12 cellular contexts compared by ENCODE assay signal in the genomic region with DNA sequence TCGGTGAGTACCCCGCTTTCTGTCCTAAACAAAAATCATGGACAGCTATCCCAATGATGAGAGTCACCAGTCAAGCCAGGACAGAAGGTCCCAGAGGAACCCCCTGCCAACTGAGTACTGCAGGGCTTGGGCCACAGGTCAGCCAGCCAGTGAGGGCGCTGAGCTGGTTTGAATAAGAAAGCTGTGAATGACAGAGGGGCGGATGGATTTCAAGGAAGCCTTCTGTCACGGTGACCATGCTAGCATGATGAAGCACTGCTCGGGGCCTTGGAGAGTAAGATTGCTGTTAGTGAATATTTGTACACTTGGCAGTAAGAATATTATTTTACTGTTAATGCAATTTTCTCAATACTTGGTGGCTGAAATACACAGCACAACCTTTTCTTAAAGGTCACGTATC.
"Had no signal": no experiment of that assay in that cellular context is flagged by ENCODE, and none has a peak within 500 bp of the region (broad histone marks: within the 10 kb centered on the region; RNA-seq: fewer than 3 reads in every experiment).

No MANE protein-coding gene starts in this region.

- H3K36me3 Mint-ChIP-seq: activated naive CD4-positive, alpha-beta T cell treated with anti-CD3 and anti-CD28 coated beads, Interleukin-2, amount 10 ng/mL, durations not matched to agents 7 days and 5 days; stimulated activated naive B cell treated with anti-CD40 and anti-IgM and Interleukin-4, amounts not matched to agents 10 μg/mL and 1 μg/mL and 100 μg/mL, for 72 hours had no signal

- H3K27ac Mint-ChIP-seq: activated naive CD4-positive, alpha-beta T cell treated with anti-CD3 and anti-CD28 coated beads, Interleukin-2, amount 10 ng/mL, durations not matched to agents 7 days and 5 days; activated T-helper 2 cell treated with anti-CD3 and anti-CD28 coated beads, Interferon-gamma antibody, Interleukin-2, Interleukin-4, amounts not matched to agents 10 μg/mL and 5 μg/mL and 100 μg/mL, durations not matched to agents 14 hours and 24 hours and 36 hours; progenitor cell of endocrine pancreas; stimulated activated naive B cell treated with anti-CD40 and anti-IgM and Interleukin-4, amounts not matched to agents 10 μg/mL and 1 μg/mL and 100 μg/mL, for 72 hours had no signal

- H3K27me3 Mint-ChIP-seq: activated naive CD4-positive, alpha-beta T cell treated with anti-CD3 and anti-CD28 coated beads, Interleukin-2, amount 10 ng/mL, durations not matched to agents 7 days and 5 days; progenitor cell of endocrine pancreas; stimulated activated naive B cell treated with anti-CD40 and anti-IgM and Interleukin-4, amounts not matched to agents 10 μg/mL and 1 μg/mL and 100 μg/mL, for 72 hours had no signal

- H3K4me3 Mint-ChIP-seq: activated naive CD4-positive, alpha-beta T cell treated with anti-CD3 and anti-CD28 coated beads, Interleukin-2, amount 10 ng/mL, durations not matched to agents 7 days and 5 days; stimulated activated naive B cell treated with anti-CD40 and anti-IgM and Interleukin-4, amounts not matched to agents 10 μg/mL and 1 μg/mL and 100 μg/mL, for 72 hours had no signal

- H3K9me3 Mint-ChIP-seq: activated naive CD4-positive, alpha-beta T cell treated with anti-CD3 and anti-CD28 coated beads, Interleukin-2, amount 10 ng/mL, durations not matched to agents 7 days and 5 days; activated T-helper 2 cell treated with anti-CD3 and anti-CD28 coated beads, Interferon-gamma antibody, Interleukin-2, Interleukin-4, amounts not matched to agents 10 μg/mL and 5 μg/mL and 100 μg/mL, durations not matched to agents 14 hours and 24 hours and 36 hours had no signal

- DNase-seq: activated naive CD4-positive, alpha-beta T cell treated with anti-CD3 and anti-CD28 coated beads, Interleukin-2, amount 10 ng/mL, durations not matched to agents 7 days and 5 days; gastrocnemius medialis; left ventricle myocardium superior; sigmoid colon; stimulated activated CD4-positive, alpha-beta T cell treated with anti-CD3 and anti-CD28 coated beads, Interleukin-2, amount 100 ng/mL, for 24 hours; stimulated activated naive B cell treated with anti-CD40 and anti-IgM and Interleukin-4, amounts not matched to agents 10 μg/mL and 1 μg/mL and 100 μg/mL, for 72 hours; substantia nigra; T-helper 2 cell; transverse colon had no signal

- H3K4me1 Mint-ChIP-seq: activated naive CD4-positive, alpha-beta T cell treated with anti-CD3 and anti-CD28 coated beads, Interleukin-2, amount 10 ng/mL, durations not matched to agents 7 days and 5 days; stimulated activated naive B cell treated with anti-CD40 and anti-IgM and Interleukin-4, amounts not matched to agents 10 μg/mL and 1 μg/mL and 100 μg/mL, for 72 hours had no signal

- ATAC-seq: gastrocnemius medialis; left ventricle myocardium superior; SK-N-SH treated with all-trans-retinoic acid at 6 μM for 48 hours; stimulated activated naive B cell treated with anti-CD40 and anti-IgM and Interleukin-4, amounts not matched to agents 10 μg/mL and 1 μg/mL and 100 μg/mL, for 72 hours had no signal
